In genomic region chr1:156639601-156640101, GRCh38 we compare ENCODE assay signal across 1 cellular context.
TF ChIP-seq lines count a peak whose summit lies in the region.

No MANE protein-coding gene starts in this region.

TF ChIP-seq in HEK293, 187 proteins besides CTCF, POLR2A, EP300 and RAD21 (continued from another document):
- TF ChIP-seq BCL6B (tag by site-specific recombination; IDR thresholded peaks at IDR 0.05) (no peak), ZBTB10 (tag by site-specific recombination; IDR thresholded peaks at IDR 0.05) (no peak), PRDM1 (tag by site-specific recombination; IDR thresholded peaks at IDR 0.05) (peak; percentile 48; the same call in 1 of the 2 replicates), ZBTB48 (tag by site-specific recombination; IDR thresholded peaks at IDR 0.05) (no peak), ZNF654 (tag by site-specific recombination; IDR thresholded peaks at IDR 0.05; ENCODE audit: low read depth) (no peak), ZNF600 (tag by site-specific recombination; IDR thresholded peaks at IDR 0.05) (peak; percentile 81), ZNF433 (tag by site-specific recombination; IDR thresholded peaks at IDR 0.05; ENCODE audit: low read depth) (no peak), ZNF155 (tag by site-specific recombination; IDR thresholded peaks at IDR 0.05) (no peak), ZNF19 (tag by site-specific recombination; IDR thresholded peaks at IDR 0.05; ENCODE audit: low read depth) (no peak), ZNF560 (tag by site-specific recombination; IDR thresholded peaks at IDR 0.05; ENCODE audit: borderline replicate concordance) (no peak), ZNF555 (tag by site-specific recombination; conservative IDR thresholded peaks at IDR 0.05) (no peak), ZBTB17 (tag by site-specific recombination; IDR thresholded peaks at IDR 0.05) (peak; percentile 40; the same call in 1 of the 2 replicates), ZNF280C (tag by site-specific recombination; IDR thresholded peaks at IDR 0.05) (no peak)
TF ChIP-seq in HEK293: peak in this region for 3.
